13 cellular contexts compared by ENCODE assay signal in genomic region chr7:98186452-98187137, GRCh38. TPM values are rescaled to one million over a fixed set of nuclear protein-coding genes. Genes with fewer than 3 reads are reported as not detected.
DNase-seq lines count a peak whose midpoint lies in the region; ATAC-seq and TF ChIP-seq lines count a peak whose summit lies in the region.
"Had no signal": no experiment of that assay in that cellular context is flagged by ENCODE, and none has a peak within 500 bp of the region (broad histone marks: within the 10 kb centered on the region; RNA-seq: fewer than 3 reads in every experiment).

No MANE protein-coding gene starts in this region.

- CTCF ChIA-PET in AG04450 (lab: Charles Lee), result interaction anchor here (1.3 to 5.0 kb wide), 2 partner anchors 18 to 166 kb away, joined by 3 to 39 read pairs; no protein-coding TSS in a partner anchor
- CTCF ChIA-PET in T-cell (lab: Charles Lee), result no interaction called here

- DNase-seq in AG04450 (ENCODE audit: low read depth, low spot score), result peak; percentile 21
- DNase-seq in NOMO-1 treated with dmso at 0.1 percent for 144 hours (lab: John Stamatoyannopoulos, UW; ENCODE audit: unreplicated experiment), result peak; percentile 94
- DNase-seq in cardiac fibroblast (ENCODE audit: low read depth in 2 of 2), result peak; percentile 61 to 89
- no peak for DNase-seq in T-cell
- no peak for DNase-seq in 8988T
- no peak for DNase-seq in NCI-H1092 treated with DMSO at 0.1 percent for 48 hours (lab: John Stamatoyannopoulos, UW)
- DNase-seq: activated CD8-positive, alpha-beta memory T cell treated with anti-CD3 and anti-CD28 coated beads, Interleukin-2, amount 10 ng/mL, durations not matched to agents 7 days and 5 days; body of pancreas; NCI-H1092 had no signal

- POLR2A ChIA-PET in AG04450 (lab: Yijun Ruan, JAX), result no interaction called here
- POLR2A ChIA-PET in T-cell (lab: Charles Lee), result no interaction called here

- H3K9me3 Mint-ChIP-seq in T-cell, result no peaks in the 10 kb centered on the region
- H3K9me3 Mint-ChIP-seq: type B pancreatic cell had no signal

- no peak overlapping the region for H3K27ac Mint-ChIP-seq in T-cell
- H3K27ac Mint-ChIP-seq: activated CD8-positive, alpha-beta memory T cell treated with anti-CD3 and anti-CD28 coated beads, Interleukin-2, amount 10 ng/mL, durations not matched to agents 7 days and 5 days; type B pancreatic cell had no signal

- no peaks in the 10 kb centered on the region for H3K27me3 Mint-ChIP-seq in T-cell
- H3K27me3 Mint-ChIP-seq: activated CD8-positive, alpha-beta memory T cell treated with anti-CD3 and anti-CD28 coated beads, Interleukin-2, amount 10 ng/mL, durations not matched to agents 7 days and 5 days; type B pancreatic cell had no signal

- no peak overlapping the region for H3K4me3 Mint-ChIP-seq in T-cell
- H3K4me3 Mint-ChIP-seq: activated CD8-positive, alpha-beta memory T cell treated with anti-CD3 and anti-CD28 coated beads, Interleukin-2, amount 10 ng/mL, durations not matched to agents 7 days and 5 days; type B pancreatic cell had no signal

- no peak for TF ChIP-seq CTCF in AG04450 (IDR thresholded peaks at IDR 0.05; ENCODE audit: low read depth, low read length)
- no peak for TF ChIP-seq CTCF in cardiac fibroblast (IDR thresholded peaks at IDR 0.05; ENCODE audit: low read depth, low read length)
- TF ChIP-seq CTCF in neutrophil (IDR thresholded peaks at IDR 0.05), result no peak

- H3K4me1 Mint-ChIP-seq in T-cell, result peaks cover 0 to 11% (median 4%) of the 10 kb centered on the region in 3 donors

- H3K9me3 ChIP-seq in AG04450 (ENCODE audit: control insufficient read depth, insufficient read depth, low read length), result no peaks in the 10 kb centered on the region
- no peaks in the 10 kb centered on the region for H3K9me3 ChIP-seq in neutrophil
- H3K9me3 ChIP-seq: body of pancreas had no signal

- peaks cover 2 to 4% of the 10 kb centered on the region in 2 experiments for H3K4me1 ChIP-seq in neutrophil (ENCODE audit: control insufficient read depth in 1 of 2, insufficient read depth in 1 of 2, low read depth in 1 of 2, low read length in 1 of 2)
- H3K4me1 ChIP-seq: parathyroid adenoma had no signal

- peaks cover 43% of the 10 kb centered on the region for H3K36me3 Mint-ChIP-seq in T-cell

- no peaks in the 10 kb centered on the region for H3K27me3 ChIP-seq in AG04450 (ENCODE audit: control insufficient read depth, insufficient read depth, low read length)
- no peaks in the 10 kb centered on the region for H3K27me3 ChIP-seq in neutrophil
- H3K27me3 ChIP-seq: body of pancreas had no signal

- peaks cover 43% of the 10 kb centered on the region for H3K36me3 ChIP-seq in neutrophil

- ATAC-seq in T-cell (replicated peaks in 1 of 4), result no peak
- ATAC-seq in GM19455 (IDR thresholded peaks at IDR 0.05; ENCODE audit: unreplicated experiment), result no peak
- ATAC-seq: activated CD8-positive, alpha-beta memory T cell treated with anti-CD3 and anti-CD28 coated beads, Interleukin-2, amount 10 ng/mL, durations not matched to agents 7 days and 5 days; body of pancreas had no signal

- H3K4me3 ChIP-seq in AG04450 (ENCODE audit: low read depth, low read length), result no peak overlapping the region
- H3K4me3 ChIP-seq in cardiac fibroblast (replicated peaks in 1 of 2; ENCODE audit: low read depth in 2 of 2, low read length in 2 of 2), result no peak overlapping the region
- H3K4me3 ChIP-seq in neutrophil (ENCODE audit: low read depth in 1 of 2, low read length in 1 of 2), result no peak overlapping the region
- H3K4me3 ChIP-seq: body of pancreas had no signal

- peak overlapping the region; percentile 71 for H3K27ac ChIP-seq in AG04450 (ENCODE audit: low read depth, low read length)
- H3K27ac ChIP-seq in neutrophil, result peak overlapping the region; percentile 2
- H3K27ac ChIP-seq: body of pancreas, parathyroid adenoma had no signal

RNA-seq across cellular contexts. Expression of gene BHLHA15, which starts 24.6 kb away (rescaled TPM):
- not detected in 2 replicates for polyA plus RNA-seq in AG04450 (2011; rRNA removed)
- polyA minus RNA-seq in AG04450 (2011; rRNA and poly(A)+ RNA removed), result not detected in 2 replicates
- total RNA-seq in T-cell, result under 1 TPM in 1 of 5 donors, not detected in 4; 0.55 TPM

Comparison
In these comparisons a context has a peak if more than half of its experiments do, and no peak if none do; other contexts are left out.
1. DNase-seq: peak in AG04450 (single experiment), NOMO-1 treated with dmso at 0.1 percent for 144 hours (single experiment) and cardiac fibroblast (2 of 2); none in T-cell (0 of 34), 8988T (single experiment) and NCI-H1092 treated with DMSO at 0.1 percent for 48 hours (single experiment).